In genomic region chr11:65452806-65453490, GRCh38 we compare ENCODE assay signal across 8 cellular contexts. TPM values are rescaled to one million over a fixed set of nuclear protein-coding genes. Genes with fewer than 3 reads are reported as not detected.
A peak's percentile ranks its signal among the peaks of the same experiment; 100 is the strongest.
DNase-seq lines count a peak whose midpoint lies in the region; ATAC-seq, FAIRE-seq and TF ChIP-seq lines count a peak whose summit lies in the region.

No MANE protein-coding gene starts in this region.

- CTCF ChIA-PET in T-cell (lab: Charles Lee), result no interaction called here

- H3K9me3 Mint-ChIP-seq in T-cell, result peaks cover 0 to 3% (median 0%) of the 10 kb centered on the region in 3 donors

- intact Hi-C loops in transverse colon (cut with DNase I; ENCODE audit: low total_unique reads), result no loop called here

- WGBS in transverse colon (ENCODE audit: low coverage in 1 of 2), 2 donors, result 50 to 80% methylated on average over 4 to 8 of the region's 8 CpGs

- H3K4me3 ChIP-seq in transverse colon, result no peak overlapping the region

- H3K4me1 ChIP-seq in transverse colon, result peaks cover 5 to 23% (median 8%) of the 10 kb centered on the region in 4 donors

- no peak for FAIRE-seq in D721Med (lab: Jason Lieb, UNC)

- peak; percentile 47 for DNase-seq in activated effector memory CD4-positive, alpha-beta T cell treated with anti-CD3 and anti-CD28 coated beads, Interleukin-2, amount 50 U/mL, for 16 hours
- no peak for DNase-seq in activated effector memory CD4-positive, alpha-beta T cell treated with Interleukin-2 at 50 U/mL for 16 hours
- DNase-seq in T-cell (no peak), glomerular visceral epithelial cell (ENCODE audit: extremely low spot score) (peak; percentile 24), transverse colon (no peak), GM10266 (ENCODE audit: extremely low spot score) (no peak), D721Med (ENCODE audit: insufficient read length, low spot score) (no peak)

- TF ChIP-seq CTCF in transverse colon (IDR thresholded peaks at IDR 0.05), result no peak
- no peak for TF ChIP-seq CTCF in GM10266 (IDR thresholded peaks at IDR 0.05; ENCODE audit: control insufficient read depth, insufficient read depth, low read depth, missing control alignments)
- no peak for TF ChIP-seq CTCF in D721Med (IDR thresholded peaks at IDR 0.05; ENCODE audit: insufficient read depth, missing control alignments)

- POLR2A ChIA-PET in T-cell (lab: Charles Lee), result no interaction called here

- H3K36me3 ChIP-seq in transverse colon, result no peaks in the 10 kb centered on the region

- ATAC-seq in T-cell (replicated peaks in 1 of 4) (no peak), GM18502 (IDR thresholded peaks at IDR 0.05; ENCODE audit: poor library complexity, unreplicated experiment) (no peak)

- no peaks in the 10 kb centered on the region for H3K36me3 Mint-ChIP-seq in T-cell

- in situ Hi-C loops in transverse colon (cut with MboI; ENCODE audit: low pct_ligation_motif_present in 1 of 4, low pct_unique_long_range_greater_than_20kb in 1 of 4, low sequenced_read_pairs in 3 of 4), result no loop called here

- H3K27me3 Mint-ChIP-seq in T-cell, result no peaks in the 10 kb centered on the region

- TF ChIP-seq POLR2A in transverse colon (IDR thresholded peaks at IDR 0.05), result no peak

- H3K4me3 Mint-ChIP-seq in T-cell, result peak overlapping the region in 2 of 3 donors; percentile 9 to 94

- no peaks in the 10 kb centered on the region for H3K9me3 ChIP-seq in transverse colon

- peak overlapping the region; percentile 43 to 64 for H3K27ac Mint-ChIP-seq in T-cell

- no peak for TF ChIP-seq EP300 in transverse colon (IDR thresholded peaks at IDR 0.05; ENCODE audit: low read depth)

- H3K27ac ChIP-seq in transverse colon, result peak overlapping the region; percentile 81 to 84 (median 83)

- H3K27me3 ChIP-seq in transverse colon, result no peaks in the 10 kb centered on the region

- peaks cover 13 to 34% (median 28%) of the 10 kb centered on the region in 3 donors for H3K4me1 Mint-ChIP-seq in T-cell

RNA-seq across cellular contexts. Expression of gene NEAT1, which starts 30.4 kb away (rescaled TPM):
- total RNA-seq in T-cell (1,000 to 10,000 TPM in 1 of 5 donors, 100 to 1,000 TPM in 4; 368 to 1,017 (median 906) TPM), transverse colon (100 to 1,000 TPM; 370 to 782 (median 680) TPM)

RNA-seq across cellular contexts. Expression of gene MALAT1, which starts 45.9 kb away (rescaled TPM):
- total RNA-seq in T-cell (over 10,000 TPM; 21,382 to 33,585 (median 22,045) TPM), transverse colon (over 10,000 TPM; 17,948 to 48,028 (median 23,406) TPM)

Comparison
In these comparisons a context has a peak if more than half of its experiments do, and no peak if none do; other contexts are left out.
1. DNase-seq: peak in activated effector memory CD4-positive, alpha-beta T cell treated with anti-CD3 and anti-CD28 coated beads, Interleukin-2, amount 50 U/mL, for 16 hours (single experiment) and glomerular visceral epithelial cell (single experiment); none in activated effector memory CD4-positive, alpha-beta T cell treated with Interleukin-2 at 50 U/mL for 16 hours (single experiment), T-cell (0 of 34), transverse colon (single experiment), GM10266 (single experiment) and D721Med (single experiment).